In genomic region chr10:71719042-71719441, GRCh38 we compare ENCODE assay signal across 15 cellular contexts. TPM values are rescaled to one million over a fixed set of nuclear protein-coding genes. Genes with fewer than 3 reads are reported as not detected.
DNase-seq lines count a peak whose midpoint lies in the region; ATAC-seq and TF ChIP-seq lines count a peak whose summit lies in the region.
"Had no signal": no experiment of that assay in that cellular context is flagged by ENCODE, and none has a peak within 500 bp of the region (broad histone marks: within the 10 kb centered on the region; RNA-seq: fewer than 3 reads in every experiment).

No MANE protein-coding gene starts in this region.

- no peaks in the 10 kb centered on the region for H3K9me3 ChIP-seq in esophagus squamous epithelium
- H3K9me3 ChIP-seq in lower lobe of right lung: no peaks in the 10 kb centered on the region
- no peaks in the 10 kb centered on the region for H3K9me3 ChIP-seq in CD8-positive, alpha-beta T cell (ENCODE audit: low read length)
- no peaks in the 10 kb centered on the region for H3K9me3 ChIP-seq in endodermal cell (ENCODE audit: control insufficient read depth, low read length)

- DNase-seq in C1 segment of cervical spinal cord (lab: John Stamatoyannopoulos, UW) (peak in 8 of 14 donors; percentile 23 to 67 (median 46)), esophagus squamous epithelium (lab: John Stamatoyannopoulos, UW) (no peak), lower lobe of right lung (no peak), substantia nigra (lab: John Stamatoyannopoulos, UW) (peak in 25 of 49 donors; percentile 18 to 68 (median 39)), endodermal cell (no peak)
- no peak for DNase-seq in CD8-positive, alpha-beta T cell
- no peak for DNase-seq in activated CD4-positive, alpha-beta T cell treated with anti-CD3 and anti-CD28 coated beads for 36 hours
- DNase-seq: activated naive CD4-positive, alpha-beta T cell treated with anti-CD3 and anti-CD28 coated beads, Interleukin-2, amount 10 ng/mL, durations not matched to agents 7 days and 5 days; IMR-90; MV-4-11 had no signal

- no peak overlapping the region for H3K4me3 ChIP-seq in esophagus squamous epithelium
- H3K4me3 ChIP-seq in lower lobe of right lung: no peak overlapping the region
- no peak overlapping the region for H3K4me3 ChIP-seq in CD8-positive, alpha-beta T cell (ENCODE audit: low read depth, low read length)
- no peak overlapping the region for H3K4me3 ChIP-seq in endodermal cell (ENCODE audit: low read length)

- no peak for TF ChIP-seq CTCF in esophagus squamous epithelium (IDR thresholded peaks at IDR 0.05)
- TF ChIP-seq CTCF in lower lobe of right lung (IDR thresholded peaks at IDR 0.05): no peak
- TF ChIP-seq CTCF in CD8-positive, alpha-beta T cell (IDR thresholded peaks at IDR 0.05): no peak
- TF ChIP-seq CTCF in endodermal cell (conservative IDR thresholded peaks at IDR 0.05): no peak

- ATAC-seq in lower lobe of right lung: peak; percentile 22 to 58
- ATAC-seq in CD8-positive, alpha-beta T cell: no peak
- ATAC-seq in activated CD4-positive, alpha-beta T cell treated with anti-CD3 and anti-CD28 coated beads for 36 hours: no peak
- no peak for ATAC-seq in HG02798 (IDR thresholded peaks at IDR 0.05; ENCODE audit: poor library complexity, unreplicated experiment)
- ATAC-seq: activated CD4-positive, CD25-positive, alpha-beta regulatory T cell treated with anti-CD3 and anti-CD28 coated beads, Interleukin-2, amount 50 U/mL, for 24 hours had no signal

- POLR2A ChIA-PET in CD8-positive, alpha-beta T cell (lab: Charles Lee): interaction anchor here (0.6 to 0.7 kb wide), 2 partner anchors 9 to 21 kb away, joined by 3 to 6 read pairs; no protein-coding TSS in a partner anchor
- POLR2A ChIA-PET in activated CD4-positive, alpha-beta T cell treated with anti-CD3 and anti-CD28 coated beads for 36 hours (lab: Charles Lee): interaction anchor here (0.7 kb wide), 1 partner anchor 54 kb away, joined by 3 read pairs; the partner anchor contains the start of gene VSIR

- no peaks in the 10 kb centered on the region for H3K27me3 Mint-ChIP-seq in CD8-positive, alpha-beta T cell (ENCODE audit: low read depth)
- H3K27me3 Mint-ChIP-seq in activated CD4-positive, alpha-beta T cell treated with anti-CD3 and anti-CD28 coated beads for 36 hours: no peaks in the 10 kb centered on the region
- H3K27me3 Mint-ChIP-seq in endodermal cell (ENCODE audit: insufficient read depth): peaks cover 13% of the 10 kb centered on the region

- intact Hi-C loops in esophagus squamous epithelium (cut with DNase I) (loop anchor here (10.0 kb wide), 1 partner anchor 176 kb away; no protein-coding TSS in a partner anchor), lower lobe of right lung (cut with DNase I) (no loop called here)
- intact Hi-C loops in CD8-positive, alpha-beta T cell (cut with DNase I, micrococcal nuclease): no loop called here
- intact Hi-C loops in activated CD4-positive, alpha-beta T cell treated with anti-CD3 and anti-CD28 coated beads for 36 hours (cut with DNase I, micrococcal nuclease): no loop called here

- H3K27ac Mint-ChIP-seq in CD8-positive, alpha-beta T cell: no peak overlapping the region
- H3K27ac Mint-ChIP-seq in activated CD4-positive, alpha-beta T cell treated with anti-CD3 and anti-CD28 coated beads for 36 hours: no peak overlapping the region
- H3K27ac Mint-ChIP-seq in endodermal cell: no peak overlapping the region
- H3K27ac Mint-ChIP-seq: activated naive CD4-positive, alpha-beta T cell treated with anti-CD3 and anti-CD28 coated beads, Interleukin-2, amount 10 ng/mL, durations not matched to agents 7 days and 5 days; mesothelial cell of epicardium; T-helper 1 cell treated with Interleukin-12 subunit alpha and Interleukin-12 subunit beta and Interleukin-4 antibody, amounts not matched to agents 30 μg/mL and 1 μg/mL, for 36 hours had no signal

- no peak for TF ChIP-seq POLR2A in esophagus squamous epithelium (IDR thresholded peaks at IDR 0.05)

- no peak overlapping the region for H3K4me3 Mint-ChIP-seq in CD8-positive, alpha-beta T cell
- no peak overlapping the region for H3K4me3 Mint-ChIP-seq in activated CD4-positive, alpha-beta T cell treated with anti-CD3 and anti-CD28 coated beads for 36 hours
- no peak overlapping the region for H3K4me3 Mint-ChIP-seq in endodermal cell
- H3K4me3 Mint-ChIP-seq: activated naive CD4-positive, alpha-beta T cell treated with anti-CD3 and anti-CD28 coated beads, Interleukin-2, amount 10 ng/mL, durations not matched to agents 7 days and 5 days; brain; mesothelial cell of epicardium; T-helper 1 cell treated with Interleukin-12 subunit alpha and Interleukin-12 subunit beta and Interleukin-4 antibody, amounts not matched to agents 30 μg/mL and 1 μg/mL, for 36 hours had no signal

- no peak overlapping the region for H3K9ac ChIP-seq in endodermal cell (ENCODE audit: extremely low read depth, low read length, poor library complexity, severe bottlenecking)

- peak overlapping the region in 3 of 4 donors; percentile 26 to 80 (median 68) for H3K27ac ChIP-seq in esophagus squamous epithelium
- H3K27ac ChIP-seq in lower lobe of right lung: peak overlapping the region; percentile 71
- H3K27ac ChIP-seq in substantia nigra (ENCODE audit: low read depth, low read length, poor library complexity, severe bottlenecking): no peak overlapping the region
- no peak overlapping the region for H3K27ac ChIP-seq in CD8-positive, alpha-beta T cell (ENCODE audit: low read depth, low read length)
- no peak overlapping the region for H3K27ac ChIP-seq in endodermal cell (ENCODE audit: low read depth, low read length)

- CTCF ChIA-PET in CD8-positive, alpha-beta T cell (lab: Charles Lee): interaction anchor here (1.5 to 20.4 kb wide), 3 partner anchors 11 to 24 kb away, joined by 3 to 238 read pairs (median 22); no protein-coding TSS in a partner anchor
- CTCF ChIA-PET in activated CD4-positive, alpha-beta T cell treated with anti-CD3 and anti-CD28 coated beads for 36 hours (lab: Charles Lee): interaction anchor here (0.9 to 4.2 kb wide), 4 partner anchors 9 to 403 kb away, joined by 4 to 28 read pairs (median 8); no protein-coding TSS in a partner anchor

- H3K4me1 Mint-ChIP-seq in CD8-positive, alpha-beta T cell (ENCODE audit: low read depth): peaks cover 54% of the 10 kb centered on the region
- peaks cover 37% of the 10 kb centered on the region for H3K4me1 Mint-ChIP-seq in activated CD4-positive, alpha-beta T cell treated with anti-CD3 and anti-CD28 coated beads for 36 hours
- peaks cover 2% of the 10 kb centered on the region for H3K4me1 Mint-ChIP-seq in endodermal cell

- WGBS in esophagus squamous epithelium, 2 donors: 64 to 78% methylated on average over 7 of the region's 7 CpGs
- 84 to 91% methylated on average over 5 to 6 of the region's 7 CpGs for WGBS in endodermal cell (ENCODE audit: insufficient coverage in 1 of 2, insufficient read length in 1 of 2), 2 experiments

- no peaks in the 10 kb centered on the region for H3K9me3 Mint-ChIP-seq in CD8-positive, alpha-beta T cell
- no peaks in the 10 kb centered on the region for H3K9me3 Mint-ChIP-seq in activated CD4-positive, alpha-beta T cell treated with anti-CD3 and anti-CD28 coated beads for 36 hours (ENCODE audit: low read depth)
- H3K9me3 Mint-ChIP-seq in endodermal cell: peaks cover 2% of the 10 kb centered on the region
- H3K9me3 Mint-ChIP-seq: activated naive CD4-positive, alpha-beta T cell treated with anti-CD3 and anti-CD28 coated beads, Interleukin-2, amount 10 ng/mL, durations not matched to agents 7 days and 5 days; brain; mesothelial cell of epicardium; T-helper 1 cell treated with Interleukin-12 subunit alpha and Interleukin-12 subunit beta and Interleukin-4 antibody, amounts not matched to agents 30 μg/mL and 1 μg/mL, for 36 hours had no signal

- H3K27me3 ChIP-seq in esophagus squamous epithelium (no peaks in the 10 kb centered on the region), lower lobe of right lung (ENCODE audit: low read depth) (no peaks in the 10 kb centered on the region), endodermal cell (ENCODE audit: control insufficient read depth, insufficient read depth, low read length, poor library complexity, severe bottlenecking) (peaks cover 3% of the 10 kb centered on the region)
- H3K27me3 ChIP-seq in CD8-positive, alpha-beta T cell (ENCODE audit: insufficient read depth, low read length): no peaks in the 10 kb centered on the region

- H3K36me3 ChIP-seq in esophagus squamous epithelium (no peaks in the 10 kb centered on the region), lower lobe of right lung (no peaks in the 10 kb centered on the region), endodermal cell (ENCODE audit: control insufficient read depth, insufficient read depth, low read length) (no peaks in the 10 kb centered on the region)
- no peaks in the 10 kb centered on the region for H3K36me3 ChIP-seq in CD8-positive, alpha-beta T cell (ENCODE audit: insufficient read depth, low read length)

- H3K4me1 ChIP-seq in esophagus squamous epithelium (peaks cover 24 to 58% (median 51%) of the 10 kb centered on the region in 3 donors), lower lobe of right lung (peaks cover 50% of the 10 kb centered on the region), endodermal cell (ENCODE audit: control insufficient read depth, insufficient read depth, low read length) (no peaks in the 10 kb centered on the region)
- peaks cover 49% of the 10 kb centered on the region for H3K4me1 ChIP-seq in CD8-positive, alpha-beta T cell (ENCODE audit: insufficient read depth, low read length)

- H3K36me3 Mint-ChIP-seq in CD8-positive, alpha-beta T cell: no peaks in the 10 kb centered on the region
- H3K36me3 Mint-ChIP-seq in activated CD4-positive, alpha-beta T cell treated with anti-CD3 and anti-CD28 coated beads for 36 hours (ENCODE audit: low read depth): peaks cover 2% of the 10 kb centered on the region
- H3K36me3 Mint-ChIP-seq in endodermal cell (ENCODE audit: low read depth): no peaks in the 10 kb centered on the region
- H3K36me3 Mint-ChIP-seq: brain, mesothelial cell of epicardium had no signal

RNA-seq across cellular contexts. Expression of gene C10orf105, which starts 0.5 kb away (rescaled TPM):
- total RNA-seq in esophagus squamous epithelium (under 1 TPM in 2 of 4 donors, not detected in 2; under 0.01 to 0.15 TPM), lower lobe of right lung (0.32 TPM), endodermal cell (under 1 TPM; 0.13 to 0.33 TPM)
- under 1 TPM; 0.14 to 0.33 TPM for total RNA-seq in CD8-positive, alpha-beta T cell
- total RNA-seq in activated CD4-positive, alpha-beta T cell treated with anti-CD3 and anti-CD28 coated beads for 36 hours: under 1 TPM; 0.34 to 0.40 TPM
- polyA plus RNA-seq in endodermal cell (2013, experiment 1 of 2): 0.64 TPM
- 0.66 TPM for polyA plus RNA-seq in endodermal cell (2013, experiment 2 of 2)
- polyA plus RNA-seq: IMR-90 had no signal

RNA-seq across cellular contexts. Expression of gene VSIR, which starts 54.3 kb away (rescaled TPM):
- total RNA-seq in esophagus squamous epithelium (10 to 100 TPM; 34.1 to 51.7 (median 44.8) TPM), lower lobe of right lung (117 TPM), endodermal cell (under 1 TPM; 0.07 to 0.68 TPM)
- 10 to 100 TPM; 57.3 to 61.7 TPM for total RNA-seq in CD8-positive, alpha-beta T cell
- total RNA-seq in activated CD4-positive, alpha-beta T cell treated with anti-CD3 and anti-CD28 coated beads for 36 hours: 100 to 1,000 TPM in 1 of 2 experiments, 10 to 100 TPM in 1; 78.2 to 104 TPM
- 0.61 TPM for polyA plus RNA-seq in endodermal cell (2013, experiment 1 of 2)
- 0.12 TPM for polyA plus RNA-seq in endodermal cell (2013, experiment 2 of 2)

Comparison
In these comparisons a context has a peak if more than half of its experiments do, and no peak if none do; other contexts are left out.
1. DNase-seq: peak in C1 segment of cervical spinal cord (8 of 14) and substantia nigra (25 of 49); none in esophagus squamous epithelium (single experiment), lower lobe of right lung (single experiment), CD8-positive, alpha-beta T cell (0 of 7), activated CD4-positive, alpha-beta T cell treated with anti-CD3 and anti-CD28 coated beads for 36 hours (single experiment) and endodermal cell (single experiment).
2. H3K27ac ChIP-seq: peak in esophagus squamous epithelium (3 of 4) and lower lobe of right lung (single experiment); none in substantia nigra (single experiment), CD8-positive, alpha-beta T cell (single experiment) and endodermal cell (single experiment).
3. ATAC-seq: peak in lower lobe of right lung (2 of 2); none in CD8-positive, alpha-beta T cell (single experiment), activated CD4-positive, alpha-beta T cell treated with anti-CD3 and anti-CD28 coated beads for 36 hours (single experiment) and HG02798 (single experiment).
4. RNA of gene VSIR, which starts 54.3 kb away (total RNA-seq): 117 TPM in lower lobe of right lung (single experiment), 78.2 to 104 TPM in activated CD4-positive, alpha-beta T cell treated with anti-CD3 and anti-CD28 coated beads for 36 hours, 57.3 to 61.7 TPM in CD8-positive, alpha-beta T cell and 34.1 to 51.7 TPM in esophagus squamous epithelium; 0.07 to 0.68 TPM in endodermal cell; every median in the first group is over 10 times any median in the second.